In genomic region chr10:96319754-96320514, GRCh38 we compare ENCODE assay signal across 20 cellular contexts. TPM values are rescaled to one million over a fixed set of nuclear protein-coding genes. Genes with fewer than 3 reads are reported as not detected.
DNase-seq lines count a peak whose midpoint lies in the region; ATAC-seq and TF ChIP-seq lines count a peak whose summit lies in the region.
"Had no signal": no experiment of that assay in that cellular context is flagged by ENCODE, and none has a peak within 500 bp of the region (broad histone marks: within the 10 kb centered on the region; RNA-seq: fewer than 3 reads in every experiment).

No MANE protein-coding gene starts in this region.

- H3K36me3 ChIP-seq in mucosa of descending colon (ENCODE audit: low read depth), result no peaks in the 10 kb centered on the region

- no peaks in the 10 kb centered on the region for H3K9me3 Mint-ChIP-seq in HFFc6
- H3K9me3 Mint-ChIP-seq: CD8-positive, alpha-beta T cell; memory B cell; nephron progenitor cell had no signal

- TF ChIP-seq CTCF in choroid plexus epithelial cell (conservative IDR thresholded peaks at IDR 0.05; ENCODE audit: low read depth, low read length) (no peak), mucosa of descending colon (IDR thresholded peaks at IDR 0.05) (no peak), HFFc6 (IDR thresholded peaks at IDR 0.05) (no peak)

- ATAC-seq in mucosa of descending colon, result peak; percentile 18
- ATAC-seq in HG03469 (IDR thresholded peaks at IDR 0.05; ENCODE audit: unreplicated experiment), result no peak
- no peak for ATAC-seq in HG02852 (IDR thresholded peaks at IDR 0.05; ENCODE audit: unreplicated experiment)
- ATAC-seq: CD8-positive, alpha-beta T cell had no signal

- intact Hi-C loops in mucosa of descending colon (cut with DNase I, micrococcal nuclease), result no loop called here

- no peak overlapping the region for H3K4me3 Mint-ChIP-seq in HFFc6
- H3K4me3 Mint-ChIP-seq: CD8-positive, alpha-beta T cell; memory B cell; nephron progenitor cell had no signal

- DNase-seq in NCI-H2171 treated with DMSO at 0.1 percent for 48 hours (lab: John Stamatoyannopoulos, UW), result peak; percentile 5
- no peak for DNase-seq in NCI-H2171 (lab: John Stamatoyannopoulos, UW)
- DNase-seq in HT1080 (ENCODE audit: low read depth), result peak; percentile 7
- DNase-seq in choroid plexus epithelial cell (ENCODE audit: low read depth), result peak; percentile 4
- no peak for DNase-seq in mucosa of descending colon
- no peak for DNase-seq in HFFc6
- DNase-seq: activated CD4-positive, alpha-beta T cell treated with anti-CD3 and anti-CD28 coated beads, Interleukin-2, amount 50 U/mL, for 4 hours; CD8-positive, alpha-beta T cell; EL; NCI-H1436 treated with DMSO at 0.1 percent for 48 hours; NCI-H524; nephron progenitor cell; stimulated activated CD4-positive, alpha-beta T cell treated with anti-CD3 and anti-CD28 coated beads, Interleukin-15, amount 100 ng/mL, for 24 hours had no signal

- H3K27ac Mint-ChIP-seq in HFFc6, result no peak overlapping the region
- H3K27ac Mint-ChIP-seq: CD8-positive, alpha-beta T cell; memory B cell; nephron progenitor cell had no signal

- H3K36me3 Mint-ChIP-seq in HFFc6 (ENCODE audit: low read depth), result no peaks in the 10 kb centered on the region
- H3K36me3 Mint-ChIP-seq: CD8-positive, alpha-beta T cell; memory B cell had no signal

- H3K4me3 ChIP-seq in choroid plexus epithelial cell (ENCODE audit: low read depth, low read length) (no peak overlapping the region), mucosa of descending colon (no peak overlapping the region)

- H3K27me3 Mint-ChIP-seq in HFFc6 (ENCODE audit: insufficient read depth), result peaks cover 4% of the 10 kb centered on the region

- H3K9me3 ChIP-seq in mucosa of descending colon, result no peaks in the 10 kb centered on the region

- H3K4me1 ChIP-seq in mucosa of descending colon (ENCODE audit: low read depth), result no peaks in the 10 kb centered on the region

- no peaks in the 10 kb centered on the region for H3K4me1 Mint-ChIP-seq in HFFc6 (ENCODE audit: low read depth)
- H3K4me1 Mint-ChIP-seq: memory B cell had no signal

RNA-seq across cellular contexts. Expression of gene DNTT, which starts 15.7 kb away (rescaled TPM):
- not detected in 2 replicates for total RNA-seq in HT1080 (2014; rRNA removed; shearing (Covaris generic))
- not detected in 2 replicates for polyA plus RNA-seq in HT1080 (2015; cell fraction: cytosol; rRNA removed)
- polyA plus RNA-seq in HT1080 (2015; cell fraction: nucleus; rRNA removed), result not detected in 2 replicates
- total RNA-seq in mucosa of descending colon, result not detected
- not detected for total RNA-seq in HFFc6 (2021; fragmentation: NEBNext Ultra II Directional; extraction: Animal tissue kit (Norgen Biotek cat#: 25700))
- total RNA-seq: A673; CD8-positive, alpha-beta T cell; chondrocyte; HT-29; urinary bladder had no signal
- polyA plus RNA-seq: urinary bladder had no signal

RNA-seq across cellular contexts. Expression of gene OPALIN, which starts 38.9 kb away (rescaled TPM):
- total RNA-seq in HT1080 (2014; rRNA removed; shearing (Covaris generic)), result not detected in 2 replicates
- polyA plus RNA-seq in HT1080 (2015; cell fraction: cytosol; rRNA removed), result not detected in 2 replicates
- polyA plus RNA-seq in HT1080 (2015; cell fraction: nucleus; rRNA removed), result not detected in 2 replicates
- not detected for total RNA-seq in mucosa of descending colon
- total RNA-seq in HFFc6 (2021; fragmentation: NEBNext Ultra II Directional; extraction: Animal tissue kit (Norgen Biotek cat#: 25700)), result not detected
- total RNA-seq: A673; CD8-positive, alpha-beta T cell; chondrocyte; HT-29; urinary bladder had no signal
- polyA plus RNA-seq: urinary bladder had no signal

RNA-seq across cellular contexts. Expression of gene BLNK, which starts 48.6 kb away (rescaled TPM):
- not detected in 2 replicates for total RNA-seq in HT1080 (2014; rRNA removed; shearing (Covaris generic))
- not detected in 2 replicates for polyA plus RNA-seq in HT1080 (2015; cell fraction: cytosol; rRNA removed)
- not detected in 2 replicates for polyA plus RNA-seq in HT1080 (2015; cell fraction: nucleus; rRNA removed)
- total RNA-seq in mucosa of descending colon, result 10 to 100 TPM; 13.2 to 45.7 (median 30.4) TPM
- not detected for total RNA-seq in HFFc6 (2021; fragmentation: NEBNext Ultra II Directional; extraction: Animal tissue kit (Norgen Biotek cat#: 25700))
- total RNA-seq: A673, chondrocyte had no signal

Comparison
In these comparisons a context has a peak if more than half of its experiments do, and no peak if none do; other contexts are left out.
1. DNase-seq: peak in NCI-H2171 treated with DMSO at 0.1 percent for 48 hours (single experiment), HT1080 (single experiment) and choroid plexus epithelial cell (single experiment); none in NCI-H2171 (single experiment), mucosa of descending colon (0 of 3) and HFFc6 (single experiment).
2. RNA of gene BLNK, which starts 48.6 kb away (total RNA-seq): 13.2 to 45.7 TPM in mucosa of descending colon; not detected in HT1080 and not detected in HFFc6; every median in the first group is over 10 times any median in the second.